In the genomic region with DNA sequence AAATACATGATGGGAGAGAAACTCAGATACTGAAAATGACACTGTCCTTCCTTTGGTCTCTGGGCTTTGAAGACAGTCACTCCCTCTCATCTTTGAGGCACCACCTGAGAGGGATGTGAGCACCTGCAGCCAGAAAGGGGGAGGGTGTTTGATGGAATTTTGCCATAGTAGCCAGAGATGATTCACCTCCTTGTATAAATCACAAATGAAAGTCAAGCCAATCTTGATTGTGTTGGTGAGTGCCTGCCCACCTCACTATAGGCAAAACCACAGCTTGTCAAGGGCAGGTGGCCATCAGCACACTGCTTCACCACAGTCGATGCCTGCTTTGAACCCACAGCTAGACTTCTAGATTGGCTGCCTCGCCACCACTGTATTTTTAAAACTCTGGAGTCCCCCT, we compare ENCODE assay signal across 1 cellular context.
TF ChIP-seq lines count a peak whose summit lies in the region.

No MANE protein-coding gene starts in this region.

TF ChIP-seq in WTC11, 78 proteins besides CTCF, POLR2A, EP300 and RAD21 (continued from another document):
- TF ChIP-seq, protein P1, sequence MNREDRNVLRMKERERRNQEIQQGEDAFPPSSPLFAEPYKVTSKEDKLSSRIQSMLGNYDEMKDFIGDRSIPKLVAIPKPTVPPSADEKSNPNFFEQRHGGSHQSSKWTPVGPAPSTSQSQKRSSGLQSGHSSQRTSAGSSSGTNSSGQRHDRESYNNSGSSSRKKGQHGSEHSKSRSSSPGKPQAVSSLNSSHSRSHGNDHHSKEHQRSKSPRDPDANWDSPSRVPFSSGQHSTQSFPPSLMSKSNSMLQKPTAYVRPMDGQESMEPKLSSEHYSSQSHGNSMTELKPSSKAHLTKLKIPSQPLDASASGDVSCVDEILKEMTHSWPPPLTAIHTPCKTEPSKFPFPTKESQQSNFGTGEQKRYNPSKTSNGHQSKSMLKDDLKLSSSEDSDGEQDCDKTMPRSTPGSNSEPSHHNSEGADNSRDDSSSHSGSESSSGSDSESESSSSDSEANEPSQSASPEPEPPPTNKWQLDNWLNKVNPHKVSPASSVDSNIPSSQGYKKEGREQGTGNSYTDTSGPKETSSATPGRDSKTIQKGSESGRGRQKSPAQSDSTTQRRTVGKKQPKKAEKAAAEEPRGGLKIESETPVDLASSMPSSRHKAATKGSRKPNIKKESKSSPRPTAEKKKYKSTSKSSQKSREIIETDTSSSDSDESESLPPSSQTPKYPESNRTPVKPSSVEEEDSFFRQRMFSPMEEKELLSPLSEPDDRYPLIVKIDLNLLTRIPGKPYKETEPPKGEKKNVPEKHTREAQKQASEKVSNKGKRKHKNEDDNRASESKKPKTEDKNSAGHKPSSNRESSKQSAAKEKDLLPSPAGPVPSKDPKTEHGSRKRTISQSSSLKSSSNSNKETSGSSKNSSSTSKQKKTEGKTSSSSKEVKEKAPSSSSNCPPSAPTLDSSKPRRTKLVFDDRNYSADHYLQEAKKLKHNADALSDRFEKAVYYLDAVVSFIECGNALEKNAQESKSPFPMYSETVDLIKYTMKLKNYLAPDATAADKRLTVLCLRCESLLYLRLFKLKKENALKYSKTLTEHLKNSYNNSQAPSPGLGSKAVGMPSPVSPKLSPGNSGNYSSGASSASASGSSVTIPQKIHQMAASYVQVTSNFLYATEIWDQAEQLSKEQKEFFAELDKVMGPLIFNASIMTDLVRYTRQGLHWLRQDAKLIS (CRISPR knock-in tag; IDR thresholded peaks at IDR 0.05; ENCODE audit: borderline replicate concordance): no peak
- TF ChIP-seq, protein P2, sequence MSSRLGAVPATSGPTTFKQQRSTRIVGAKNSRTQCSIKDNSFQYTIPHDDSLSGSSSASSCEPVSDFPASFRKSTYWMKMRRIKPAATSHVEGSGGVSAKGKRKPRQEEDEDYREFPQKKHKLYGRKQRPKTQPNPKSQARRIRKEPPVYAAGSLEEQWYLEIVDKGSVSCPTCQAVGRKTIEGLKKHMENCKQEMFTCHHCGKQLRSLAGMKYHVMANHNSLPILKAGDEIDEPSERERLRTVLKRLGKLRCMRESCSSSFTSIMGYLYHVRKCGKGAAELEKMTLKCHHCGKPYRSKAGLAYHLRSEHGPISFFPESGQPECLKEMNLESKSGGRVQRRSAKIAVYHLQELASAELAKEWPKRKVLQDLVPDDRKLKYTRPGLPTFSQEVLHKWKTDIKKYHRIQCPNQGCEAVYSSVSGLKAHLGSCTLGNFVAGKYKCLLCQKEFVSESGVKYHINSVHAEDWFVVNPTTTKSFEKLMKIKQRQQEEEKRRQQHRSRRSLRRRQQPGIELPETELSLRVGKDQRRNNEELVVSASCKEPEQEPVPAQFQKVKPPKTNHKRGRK (CRISPR knock-in tag; IDR thresholded peaks at IDR 0.05; ENCODE audit: borderline replicate concordance): no peak
- TF ChIP-seq, protein P3, sequence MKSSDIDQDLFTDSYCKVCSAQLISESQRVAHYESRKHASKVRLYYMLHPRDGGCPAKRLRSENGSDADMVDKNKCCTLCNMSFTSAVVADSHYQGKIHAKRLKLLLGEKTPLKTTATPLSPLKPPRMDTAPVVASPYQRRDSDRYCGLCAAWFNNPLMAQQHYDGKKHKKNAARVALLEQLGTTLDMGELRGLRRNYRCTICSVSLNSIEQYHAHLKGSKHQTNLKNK (CRISPR knock-in tag; IDR thresholded peaks at IDR 0.05): no peak
- TF ChIP-seq NFYB (CRISPR knock-in tag; conservative IDR thresholded peaks at IDR 0.05; ENCODE audit: low read depth) (no peak), AR (CRISPR knock-in tag; IDR thresholded peaks at IDR 0.05) (no peak), ZNF317 (CRISPR knock-in tag; IDR thresholded peaks at IDR 0.05; ENCODE audit: borderline replicate concordance, low read depth) (no peak), PRRX2 (CRISPR knock-in tag; IDR thresholded peaks at IDR 0.05) (no peak), ZNF263 (CRISPR knock-in tag; IDR thresholded peaks at IDR 0.05; ENCODE audit: low read depth) (no peak), ZNF281 (CRISPR knock-in tag; IDR thresholded peaks at IDR 0.05) (no peak), CREB1 (CRISPR knock-in tag; IDR thresholded peaks at IDR 0.05) (no peak), IRF1 (CRISPR knock-in tag; IDR thresholded peaks at IDR 0.05) (no peak), JAZF1 (CRISPR knock-in tag; IDR thresholded peaks at IDR 0.05) (no peak)
